ENCODE assay signal across 10 cellular contexts in the genomic region with DNA sequence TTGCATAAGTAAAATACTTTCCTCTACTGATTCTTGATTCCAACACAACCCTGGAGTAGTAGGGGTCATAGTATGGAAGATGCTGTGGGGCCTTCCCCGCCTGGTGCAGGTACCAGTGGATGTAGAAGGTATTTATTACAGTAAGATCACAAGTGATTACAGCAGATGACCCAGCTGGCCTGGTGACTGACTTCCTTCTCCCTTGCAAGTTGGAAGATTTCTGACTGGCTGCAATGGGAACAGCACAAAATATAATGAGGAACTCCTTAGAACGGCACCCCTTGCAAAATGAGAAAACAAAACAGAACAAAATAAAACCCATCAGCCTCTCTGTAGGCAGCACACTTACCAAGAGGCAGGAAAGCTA.
DNase-seq lines count a peak whose midpoint lies in the region; ATAC-seq and TF ChIP-seq lines count a peak whose summit lies in the region.
"Had no signal": no experiment of that assay in that cellular context is flagged by ENCODE, and none has a peak within 500 bp of the region (broad histone marks: within the 10 kb centered on the region; RNA-seq: fewer than 3 reads in every experiment).

No MANE protein-coding gene starts in this region.

- CTCF ChIA-PET in activated CD8-positive, alpha-beta memory T cell treated with anti-CD3 and anti-CD28 coated beads, Interleukin-2, amount 10 ng/mL, durations not matched to agents 7 days and 5 days (lab: Charles Lee) = interaction anchor here (0.7 to 5.4 kb wide), 27 partner anchors 8 to 263 kb away, joined by 3 to 157 read pairs (median 4); no protein-coding TSS in a partner anchor
- CTCF ChIA-PET in OCI-LY7 (lab: Charles Lee; ENCODE audit: unreplicated experiment) = interaction anchor here (0.6 to 1.9 kb wide), 15 partner anchors 9 to 1596 kb away, joined by 3 to 23 read pairs (median 4); a partner anchor contains a TSS

- no peak overlapping the region for H3K27ac ChIP-seq in OCI-LY7 (ENCODE audit: low read depth, low read length, poor library complexity, severe bottlenecking)
- H3K27ac ChIP-seq in heart left ventricle = peak overlapping the region in 6 of 12 donors; percentile 23 to 90 (median 36)
- peak overlapping the region in 4 of 5 donors; percentile 43 to 70 (median 58) for H3K27ac ChIP-seq in stomach
- H3K27ac ChIP-seq in suprapubic skin = no peak overlapping the region
- H3K27ac ChIP-seq: epithelial cell of prostate had no signal

- POLR2A ChIA-PET in OCI-LY7 (lab: Charles Lee) = interaction anchor here (0.6 to 2.3 kb wide), 7 partner anchors 10 to 227 kb away, joined by 3 to 12 read pairs (median 4); no protein-coding TSS in a partner anchor

- H3K27ac Mint-ChIP-seq in activated CD8-positive, alpha-beta memory T cell treated with anti-CD3 and anti-CD28 coated beads, Interleukin-2, amount 10 ng/mL, durations not matched to agents 7 days and 5 days = peak overlapping the region; percentile 91

- H3K36me3 Mint-ChIP-seq in activated CD8-positive, alpha-beta memory T cell treated with anti-CD3 and anti-CD28 coated beads, Interleukin-2, amount 10 ng/mL, durations not matched to agents 7 days and 5 days = peaks cover 36% of the 10 kb centered on the region

- DNase-seq in activated CD8-positive, alpha-beta memory T cell treated with anti-CD3 and anti-CD28 coated beads, Interleukin-2, amount 10 ng/mL, durations not matched to agents 7 days and 5 days = no peak
- DNase-seq in activated CD8-positive, alpha-beta memory T cell treated with anti-CD3 and anti-CD28 coated beads, Interleukin-2, amount 50 U/mL, for 48 hours = no peak
- DNase-seq in OCI-LY7 (ENCODE audit: low spot score) (no peak), heart left ventricle (no peak), stomach (no peak), MG63 (no peak), GM19240 (ENCODE audit: insufficient read length, low spot score) (no peak), suprapubic skin (ENCODE audit: low spot score in 2 of 2) (no peak)

- no peak for TF ChIP-seq POLR2A in heart left ventricle (IDR thresholded peaks at IDR 0.05)
- no peak for TF ChIP-seq POLR2A in stomach (IDR thresholded peaks at IDR 0.05)
- no peak for TF ChIP-seq POLR2A in suprapubic skin (IDR thresholded peaks at IDR 0.05)

- intact Hi-C loops in OCI-LY7 (cut with micrococcal nuclease; ENCODE audit: unreplicated experiment) (loop anchor here (1.0 to 5.0 kb wide), 2 partner anchors 120 to 228 kb away; no protein-coding TSS in a partner anchor), heart left ventricle (cut with DNase I) (no loop called here), stomach (cut with DNase I; ENCODE audit: low total_unique reads) (no loop called here)

- H3K9me3 Mint-ChIP-seq in activated CD8-positive, alpha-beta memory T cell treated with anti-CD3 and anti-CD28 coated beads, Interleukin-2, amount 10 ng/mL, durations not matched to agents 7 days and 5 days (ENCODE audit: low read depth) = no peaks in the 10 kb centered on the region

- H3K27me3 ChIP-seq in heart left ventricle (no peaks in the 10 kb centered on the region), stomach (no peaks in the 10 kb centered on the region), MG63 (no peaks in the 10 kb centered on the region), suprapubic skin (no peaks in the 10 kb centered on the region)
- H3K27me3 ChIP-seq: BE2C had no signal

- peak overlapping the region; percentile 68; the same call in 1 of the 2 replicates for H2AFZ ChIP-seq in OCI-LY7 (ENCODE audit: low read length)

- H4K20me1 ChIP-seq in OCI-LY7 (ENCODE audit: insufficient read depth, low read length) = no peaks in the 10 kb centered on the region

- H3K4me3 ChIP-seq in OCI-LY7 (ENCODE audit: low read depth, low read length, poor library complexity, severe bottlenecking) (no peak overlapping the region), heart left ventricle (peak overlapping the region in 3 of 12 donors; percentile 11 to 48 (median 29)), stomach (no peak overlapping the region), MG63 (no peak overlapping the region), suprapubic skin (no peak overlapping the region)

- BruUV-seq in OCI-LY7 (replicated peaks; lab: Mats Ljungman, UMichigan) = no TSS peak

- 68 to 83% (median 73%) methylated on average over 2 of the region's 2 CpGs for WGBS in heart left ventricle, 4 donors
- 58 to 85% (median 75%) methylated on average over 2 of the region's 2 CpGs for WGBS in stomach, 5 donors
- 80% methylated on average over 2 of the region's 2 CpGs for WGBS in suprapubic skin

- H3K79me2 ChIP-seq in OCI-LY7 (ENCODE audit: insufficient read depth, low read depth, low read length) = no peaks in the 10 kb centered on the region

- peak; percentile 0 for ATAC-seq in activated CD8-positive, alpha-beta memory T cell treated with anti-CD3 and anti-CD28 coated beads, Interleukin-2, amount 10 ng/mL, durations not matched to agents 7 days and 5 days
- peak in 3 of 4 donors; percentile 12 to 57 (median 37) for ATAC-seq in heart left ventricle

- H3K4me1 Mint-ChIP-seq in activated CD8-positive, alpha-beta memory T cell treated with anti-CD3 and anti-CD28 coated beads, Interleukin-2, amount 10 ng/mL, durations not matched to agents 7 days and 5 days = peaks cover 45% of the 10 kb centered on the region

- peak overlapping the region; percentile 81 for H3K4me3 Mint-ChIP-seq in activated CD8-positive, alpha-beta memory T cell treated with anti-CD3 and anti-CD28 coated beads, Interleukin-2, amount 10 ng/mL, durations not matched to agents 7 days and 5 days

- peaks cover 29% of the 10 kb centered on the region for H3K4me1 ChIP-seq in OCI-LY7 (ENCODE audit: insufficient read depth, low read length, poor library complexity, severe bottlenecking)
- H3K4me1 ChIP-seq in heart left ventricle = peaks cover 0 to 28% (median 4%) of the 10 kb centered on the region in 12 donors
- peaks cover 0 to 12% (median 5%) of the 10 kb centered on the region in 4 donors for H3K4me1 ChIP-seq in stomach
- H3K4me1 ChIP-seq in suprapubic skin = peaks cover 10% of the 10 kb centered on the region

- peak overlapping the region; percentile 11; the same call in 1 of the 2 replicates for H3K4me2 ChIP-seq in OCI-LY7 (ENCODE audit: low read length)

- H3K9me3 ChIP-seq in OCI-LY7 (ENCODE audit: low read length) (no peaks in the 10 kb centered on the region), heart left ventricle (no peaks in the 10 kb centered on the region), stomach (no peaks in the 10 kb centered on the region), MG63 (no peaks in the 10 kb centered on the region), suprapubic skin (no peaks in the 10 kb centered on the region)
- H3K9me3 ChIP-seq: BE2C had no signal

- H3K36me3 ChIP-seq in OCI-LY7 (ENCODE audit: insufficient read depth, low read length) (no peaks in the 10 kb centered on the region), heart left ventricle (no peaks in the 10 kb centered on the region), stomach (no peaks in the 10 kb centered on the region), MG63 (no peaks in the 10 kb centered on the region), suprapubic skin (no peaks in the 10 kb centered on the region)
- H3K36me3 ChIP-seq: BE2C had no signal

- no peaks in the 10 kb centered on the region for H3K27me3 Mint-ChIP-seq in activated CD8-positive, alpha-beta memory T cell treated with anti-CD3 and anti-CD28 coated beads, Interleukin-2, amount 10 ng/mL, durations not matched to agents 7 days and 5 days

- no peak for TF ChIP-seq CTCF in OCI-LY7 (conservative IDR thresholded peaks at IDR 0.05; ENCODE audit: low read length)
- no peak for TF ChIP-seq CTCF in heart left ventricle (IDR thresholded peaks at IDR 0.05)
- no peak for TF ChIP-seq CTCF in stomach (IDR thresholded peaks at IDR 0.05)
- TF ChIP-seq CTCF in suprapubic skin (IDR thresholded peaks at IDR 0.05) = no peak

- no peaks in the 10 kb centered on the region for H3K9me2 ChIP-seq in OCI-LY7 (ENCODE audit: insufficient read depth, low read length)

- TF ChIP-seq EP300 in stomach (IDR thresholded peaks at IDR 0.05) (no peak), suprapubic skin (IDR thresholded peaks at IDR 0.05) (no peak)

Comparison
In these comparisons a context has a peak if more than half of its experiments do, and no peak if none do; other contexts are left out.
1. H3K27ac ChIP-seq: peak in stomach (4 of 5); none in OCI-LY7 (single experiment) and suprapubic skin (single experiment).